In genomic region chr14:74555476-74556050, GRCh38 we compare ENCODE assay signal across 18 cellular contexts. TPM values are rescaled to one million over a fixed set of nuclear protein-coding genes. Genes with fewer than 3 reads are reported as not detected.
DNase-seq lines count a peak whose midpoint lies in the region; ATAC-seq, FAIRE-seq and TF ChIP-seq lines count a peak whose summit lies in the region.
"Had no signal": no experiment of that assay in that cellular context is flagged by ENCODE, and none has a peak within 500 bp of the region (broad histone marks: within the 10 kb centered on the region; RNA-seq: fewer than 3 reads in every experiment).

No MANE protein-coding gene starts in this region.

- no peaks in the 10 kb centered on the region for H3K27me3 Mint-ChIP-seq in osteocyte (ENCODE audit: unreplicated experiment)
- peaks cover 8% of the 10 kb centered on the region for H3K27me3 Mint-ChIP-seq in GM23338 (ENCODE audit: insufficient read depth, low read depth, poor library complexity)

- H3K4me1 ChIP-seq in ascending aorta (peaks cover 30 to 49% of the 10 kb centered on the region in 2 donors), GM23338 (ENCODE audit: insufficient read depth) (peaks cover 5% of the 10 kb centered on the region)

- H3K4me2 ChIP-seq in GM23338, result no peak overlapping the region

- no peak for DNase-seq in HTR-8/SVneo (ENCODE audit: insufficient read length, low spot score)
- no peak for DNase-seq in ascending aorta (ENCODE audit: low spot score in 2 of 2)
- DNase-seq in osteocyte (ENCODE audit: extremely low spot score, unreplicated experiment), result no peak
- DNase-seq in stimulated activated effector memory CD8-positive, alpha-beta T cell treated with anti-CD3 and anti-CD28 coated beads, Interleukin-12 subunit alpha, Interleukin-12 subunit beta, amount 100 ng/mL, for 72 hours (ENCODE audit: low spot score in 2 of 2), result no peak
- DNase-seq in NCI-H1694 (lab: John Stamatoyannopoulos, UW), result no peak
- no peak for DNase-seq in GM23338 (ENCODE audit: low spot score)
- DNase-seq in HUDEP-2 (lab: John Stamatoyannopoulos, UW; ENCODE audit: unreplicated experiment in 76 of 76), result no peak
- DNase-seq: Calu3; CD8-positive, alpha-beta T cell; DND-41; EL; HCEC 1CT had no signal

- H3K9me3 Mint-ChIP-seq in osteocyte (ENCODE audit: unreplicated experiment) (no peaks in the 10 kb centered on the region), GM23338 (no peaks in the 10 kb centered on the region)
- no peaks in the 10 kb centered on the region for H3K9me3 Mint-ChIP-seq in stimulated activated effector memory CD8-positive, alpha-beta T cell treated with anti-CD3 and anti-CD28 coated beads, Interleukin-12 subunit alpha, Interleukin-12 subunit beta, amount 100 ng/mL, for 72 hours
- H3K9me3 Mint-ChIP-seq: CD8-positive, alpha-beta T cell had no signal

- H3K27ac Mint-ChIP-seq in osteocyte (ENCODE audit: unreplicated experiment) (peak overlapping the region; percentile 19), GM23338 (no peak overlapping the region)
- H3K27ac Mint-ChIP-seq in stimulated activated effector memory CD8-positive, alpha-beta T cell treated with anti-CD3 and anti-CD28 coated beads, Interleukin-12 subunit alpha, Interleukin-12 subunit beta, amount 100 ng/mL, for 72 hours, result no peak overlapping the region
- H3K27ac Mint-ChIP-seq: B cell; CD8-positive, alpha-beta T cell had no signal

- no peaks in the 10 kb centered on the region for H4K20me1 ChIP-seq in GM23338 (replicated peaks; ENCODE audit: insufficient read depth)
- H4K20me1 ChIP-seq: BLaER1 treated with 17β-estradiol and CSF1 and Interleukin-3, amounts not matched to agents 10 nM and 100 nM had no signal

- H3K4me3 ChIP-seq in ascending aorta (no peak overlapping the region), GM23338 (no peak overlapping the region)
- H3K4me3 ChIP-seq: BLaER1 treated with 17β-estradiol and CSF1 and Interleukin-3, amounts not matched to agents 10 nM and 100 nM; GM12878 had no signal

- no peak overlapping the region for H3K4me3 Mint-ChIP-seq in osteocyte (ENCODE audit: unreplicated experiment)
- no peak overlapping the region for H3K4me3 Mint-ChIP-seq in stimulated activated effector memory CD8-positive, alpha-beta T cell treated with anti-CD3 and anti-CD28 coated beads, Interleukin-12 subunit alpha, Interleukin-12 subunit beta, amount 100 ng/mL, for 72 hours
- H3K4me3 Mint-ChIP-seq in GM23338, result no peak overlapping the region
- H3K4me3 Mint-ChIP-seq: B cell; CD8-positive, alpha-beta T cell had no signal

- H3K27ac ChIP-seq in ascending aorta (peak overlapping the region; percentile 85 to 91), GM23338 (ENCODE audit: low read depth) (no peak overlapping the region)
- H3K27ac ChIP-seq: BLaER1 treated with 17β-estradiol and CSF1 and Interleukin-3, amounts not matched to agents 10 nM and 100 nM had no signal

- TF ChIP-seq CTCF in ascending aorta (IDR thresholded peaks at IDR 0.05) (no peak), osteocyte (IDR thresholded peaks at IDR 0.05) (no peak), GM23338 (conservative IDR thresholded peaks at IDR 0.05; ENCODE audit: low read depth in 2 of 2) (no peak)

- FAIRE-seq in HTR-8/SVneo (lab: Jason Lieb, UNC), result peak; percentile 69
- FAIRE-seq: GM12878, GM19239, H54 had no signal

- H3F3A ChIP-seq in GM23338 (replicated peaks; ENCODE audit: low read depth), result no peaks in the 10 kb centered on the region

- peaks cover 16% of the 10 kb centered on the region in 2 donors for H3K36me3 ChIP-seq in ascending aorta
- no peaks in the 10 kb centered on the region for H3K36me3 ChIP-seq in GM23338 (ENCODE audit: insufficient read depth)

- H3K9me3 ChIP-seq in ascending aorta, result no peaks in the 10 kb centered on the region
- H3K9me3 ChIP-seq: BLaER1 treated with 17β-estradiol and CSF1 and Interleukin-3, amounts not matched to agents 10 nM and 100 nM had no signal

- H3K27me3 ChIP-seq in ascending aorta (no peaks in the 10 kb centered on the region), GM23338 (ENCODE audit: insufficient read depth) (no peaks in the 10 kb centered on the region)
- H3K27me3 ChIP-seq: BLaER1 treated with 17β-estradiol and CSF1 and Interleukin-3, amounts not matched to agents 10 nM and 100 nM had no signal

- peaks cover 39% of the 10 kb centered on the region for H3K36me3 Mint-ChIP-seq in osteocyte (ENCODE audit: unreplicated experiment)
- H3K36me3 Mint-ChIP-seq in stimulated activated effector memory CD8-positive, alpha-beta T cell treated with anti-CD3 and anti-CD28 coated beads, Interleukin-12 subunit alpha, Interleukin-12 subunit beta, amount 100 ng/mL, for 72 hours, result no peaks in the 10 kb centered on the region
- H3K36me3 Mint-ChIP-seq in GM23338 (ENCODE audit: low read depth), result no peaks in the 10 kb centered on the region
- H3K36me3 Mint-ChIP-seq: CD8-positive, alpha-beta T cell had no signal

- H3K4me1 Mint-ChIP-seq in osteocyte (ENCODE audit: unreplicated experiment) (peaks cover 81% of the 10 kb centered on the region), GM23338 (peaks cover 11% of the 10 kb centered on the region)
- no peaks in the 10 kb centered on the region for H3K4me1 Mint-ChIP-seq in stimulated activated effector memory CD8-positive, alpha-beta T cell treated with anti-CD3 and anti-CD28 coated beads, Interleukin-12 subunit alpha, Interleukin-12 subunit beta, amount 100 ng/mL, for 72 hours
- H3K4me1 Mint-ChIP-seq: B cell had no signal

- ATAC-seq in stimulated activated effector memory CD8-positive, alpha-beta T cell treated with anti-CD3 and anti-CD28 coated beads, Interleukin-12 subunit alpha, Interleukin-12 subunit beta, amount 100 ng/mL, for 72 hours, result peak; percentile 32
- ATAC-seq in GM23338 (no peak), SK-N-SH treated with all-trans-retinoic acid at 6 μM for 48 hours (no peak)
- ATAC-seq: CD8-positive, alpha-beta T cell; GM12878 had no signal

- H3K9me2 ChIP-seq in GM23338 (ENCODE audit: insufficient read depth), result no peaks in the 10 kb centered on the region

- H2AFZ ChIP-seq in GM23338, result no peak overlapping the region

- intact Hi-C loops in ascending aorta (cut with DNase I), result no loop called here

- H3K79me2 ChIP-seq in GM23338 (replicated peaks; ENCODE audit: insufficient read depth), result no peaks in the 10 kb centered on the region

TF ChIP-seq in GM23338, 12 proteins besides CTCF, POLR2A, EP300 and RAD21 (continues in another document):
- TF ChIP-seq POLR2AphosphoS5 (IDR thresholded peaks at IDR 0.05; ENCODE audit: low read depth) (no peak), CREB1 (CRISPR knock-in tag; IDR thresholded peaks at IDR 0.05; ENCODE audit: low read depth) (no peak), JUNB (IDR thresholded peaks at IDR 0.05; ENCODE audit: unreplicated experiment) (no peak), ZNF114 (CRISPR knock-in tag; IDR thresholded peaks at IDR 0.05) (no peak)

TF ChIP-seq in SK-N-SH treated with all-trans-retinoic acid at 6 μM for 48 hours, 23 proteins besides CTCF, POLR2A, EP300 and RAD21 (continues in another document):
- TF ChIP-seq ZFP3 (CRISPR knock-in tag; IDR thresholded peaks at IDR 0.05) (no peak), OSR1 (CRISPR knock-in tag; IDR thresholded peaks at IDR 0.05) (no peak), ZNF70 (CRISPR knock-in tag; IDR thresholded peaks at IDR 0.05) (no peak), PPARA (CRISPR knock-in tag; IDR thresholded peaks at IDR 0.05; ENCODE audit: borderline replicate concordance) (no peak), CSDC2 (CRISPR knock-in tag; IDR thresholded peaks at IDR 0.05) (no peak), POU6F1 (CRISPR knock-in tag; IDR thresholded peaks at IDR 0.05; ENCODE audit: borderline replicate concordance, low read depth) (no peak), ZC3H10 (CRISPR knock-in tag; IDR thresholded peaks at IDR 0.05) (no peak)
- TF ChIP-seq, protein P1, sequence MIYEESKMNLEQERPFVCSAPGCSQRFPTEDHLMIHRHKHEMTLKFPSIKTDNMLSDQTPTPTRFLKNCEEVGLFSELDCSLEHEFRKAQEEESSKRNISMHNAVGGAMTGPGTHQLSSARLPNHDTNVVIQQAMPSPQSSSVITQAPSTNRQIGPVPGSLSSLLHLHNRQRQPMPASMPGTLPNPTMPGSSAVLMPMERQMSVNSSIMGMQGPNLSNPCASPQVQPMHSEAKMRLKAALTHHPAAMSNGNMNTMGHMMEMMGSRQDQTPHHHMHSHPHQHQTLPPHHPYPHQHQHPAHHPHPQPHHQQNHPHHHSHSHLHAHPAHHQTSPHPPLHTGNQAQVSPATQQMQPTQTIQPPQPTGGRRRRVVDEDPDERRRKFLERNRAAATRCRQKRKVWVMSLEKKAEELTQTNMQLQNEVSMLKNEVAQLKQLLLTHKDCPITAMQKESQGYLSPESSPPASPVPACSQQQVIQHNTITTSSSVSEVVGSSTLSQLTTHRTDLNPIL (CRISPR knock-in tag; IDR thresholded peaks at IDR 0.05; ENCODE audit: low read depth), result no peak
- TF ChIP-seq, protein P2, sequence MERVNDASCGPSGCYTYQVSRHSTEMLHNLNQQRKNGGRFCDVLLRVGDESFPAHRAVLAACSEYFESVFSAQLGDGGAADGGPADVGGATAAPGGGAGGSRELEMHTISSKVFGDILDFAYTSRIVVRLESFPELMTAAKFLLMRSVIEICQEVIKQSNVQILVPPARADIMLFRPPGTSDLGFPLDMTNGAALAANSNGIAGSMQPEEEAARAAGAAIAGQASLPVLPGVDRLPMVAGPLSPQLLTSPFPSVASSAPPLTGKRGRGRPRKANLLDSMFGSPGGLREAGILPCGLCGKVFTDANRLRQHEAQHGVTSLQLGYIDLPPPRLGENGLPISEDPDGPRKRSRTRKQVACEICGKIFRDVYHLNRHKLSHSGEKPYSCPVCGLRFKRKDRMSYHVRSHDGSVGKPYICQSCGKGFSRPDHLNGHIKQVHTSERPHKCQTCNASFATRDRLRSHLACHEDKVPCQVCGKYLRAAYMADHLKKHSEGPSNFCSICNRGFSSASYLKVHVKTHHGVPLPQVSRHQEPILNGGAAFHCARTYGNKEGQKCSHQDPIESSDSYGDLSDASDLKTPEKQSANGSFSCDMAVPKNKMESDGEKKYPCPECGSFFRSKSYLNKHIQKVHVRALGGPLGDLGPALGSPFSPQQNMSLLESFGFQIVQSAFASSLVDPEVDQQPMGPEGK (CRISPR knock-in tag; IDR thresholded peaks at IDR 0.05; ENCODE audit: borderline replicate concordance), result no peak

RNA-seq across cellular contexts. Expression of gene LTBP2, which starts 56.5 kb away (rescaled TPM):
- total RNA-seq in ascending aorta (383 TPM), osteocyte (377 and 379 TPM in 2 replicates)
- 0.49 and 2.1 TPM in 2 replicates for total RNA-seq in GM23338 (2014; rRNA removed; shearing (Covaris generic))
- 0.27 and 0.35 TPM in 2 replicates for polyA plus RNA-seq in GM23338 (2016; fragmentation: Nextera tagmentation; extraction: Ambion mirVana)

Comparison
In these comparisons a context has a peak if more than half of its experiments do, and no peak if none do; other contexts are left out.
1. RNA of gene LTBP2, which starts 56.5 kb away (total RNA-seq): 383 TPM in ascending aorta (single experiment) and 377 to 379 TPM in osteocyte; 0.49 to 2.1 TPM in GM23338; every median in the first group is over 100 times any median in the second.